ENCODE assay signal across 29 cellular contexts in the genomic region with DNA sequence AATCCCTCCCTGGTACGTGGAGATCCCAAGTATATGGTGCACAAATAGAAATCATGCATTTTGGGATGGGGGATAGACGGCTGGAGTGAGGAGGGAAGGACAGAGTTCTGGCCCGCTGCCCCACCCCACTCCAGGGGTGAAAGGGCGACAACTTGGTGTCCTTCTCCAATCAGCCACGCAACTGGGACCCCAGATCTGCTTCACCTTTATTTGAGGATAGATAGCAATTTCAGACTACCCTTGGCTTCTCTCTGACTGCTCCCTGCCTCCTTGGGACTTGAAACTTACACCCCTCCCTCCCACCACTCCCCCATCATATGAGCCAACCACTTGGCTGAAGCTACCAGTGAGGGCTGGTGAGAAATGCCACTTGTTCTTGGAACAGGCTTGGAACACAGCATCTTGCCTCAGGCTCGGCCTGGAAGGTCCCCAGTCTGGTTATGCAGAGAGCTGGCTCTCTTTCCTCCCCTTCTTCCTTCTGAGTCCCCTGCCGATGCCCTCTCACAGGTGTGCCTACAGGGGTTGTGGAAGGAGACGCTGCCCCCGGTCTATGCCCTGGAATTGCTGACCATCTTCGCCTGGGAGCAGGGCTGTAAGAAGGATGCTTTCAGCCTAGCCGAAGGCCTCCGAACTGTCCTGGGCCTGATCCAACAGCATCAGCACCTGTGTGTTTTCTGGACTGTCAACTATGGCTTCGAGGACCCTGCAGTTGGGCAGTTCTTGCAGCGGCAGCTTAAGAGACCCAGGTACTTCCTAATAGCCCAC. TPM values are rescaled to one million over a fixed set of nuclear protein-coding genes. Genes with fewer than 3 reads are reported as not detected.
"Had no signal": no experiment of that assay in that cellular context is flagged by ENCODE, and none has a peak within 500 bp of the region (broad histone marks: within the 10 kb centered on the region; RNA-seq: fewer than 3 reads in every experiment).

No MANE protein-coding gene starts in this region.

- H3K4me1 ChIP-seq: gastrocnemius medialis, neural progenitor cell, prostate gland, right atrium auricular region, suprapubic skin, transverse colon, upper lobe of right lung, uterus had no signal

- H3K4me3 ChIP-seq: coronary artery, gastrocnemius medialis, lung, mucosa of descending colon, neural progenitor cell, prostate gland, right atrium auricular region, smooth muscle cell, suprapubic skin, transverse colon, upper lobe of right lung, uterus had no signal

- H3K36me3 ChIP-seq: gastrocnemius medialis, neural progenitor cell, prostate gland, uterus had no signal

- ATAC-seq: gastrocnemius medialis; left lobe of liver; mucosa of descending colon; sciatic nerve; stimulated activated naive CD8-positive, alpha-beta T cell treated with anti-CD3 and anti-CD28 coated beads, Interleukin-15, amount 100 ng/mL, for 72 hours; upper lobe of right lung had no signal

- H3K27ac ChIP-seq: coronary artery, gastrocnemius medialis, neural progenitor cell, prostate gland, right atrium auricular region, suprapubic skin, transverse colon, upper lobe of right lung, uterus had no signal

- H3K4me1 Mint-ChIP-seq: mesothelial cell of epicardium; naive B cell; nephron; neural progenitor cell; stimulated activated naive CD8-positive, alpha-beta T cell treated with anti-CD3 and anti-CD28 coated beads, Interleukin-15, amount 100 ng/mL, for 72 hours had no signal

- H3K4me2 ChIP-seq: neural progenitor cell, smooth muscle cell had no signal

- H3K27ac Mint-ChIP-seq: mesothelial cell of epicardium; naive B cell; nephron; neural progenitor cell; stimulated activated naive CD8-positive, alpha-beta T cell treated with anti-CD3 and anti-CD28 coated beads, Interleukin-15, amount 100 ng/mL, for 72 hours had no signal

- H3K9me3 Mint-ChIP-seq: nephron; neural progenitor cell; stimulated activated naive CD8-positive, alpha-beta T cell treated with anti-CD3 and anti-CD28 coated beads, Interleukin-15, amount 100 ng/mL, for 72 hours had no signal

- H2AFZ ChIP-seq: neural progenitor cell had no signal

- H3K9me3 ChIP-seq: gastrocnemius medialis, mucosa of descending colon, prostate gland, suprapubic skin, transverse colon, upper lobe of right lung, uterus had no signal

- H3K27me3 Mint-ChIP-seq: naive B cell; stimulated activated naive CD8-positive, alpha-beta T cell treated with anti-CD3 and anti-CD28 coated beads, Interleukin-15, amount 100 ng/mL, for 72 hours had no signal

- FAIRE-seq: endometrium, kidney had no signal

- H3K9ac ChIP-seq: neural progenitor cell had no signal

- H3K27me3 ChIP-seq: gastrocnemius medialis, neural progenitor cell, right atrium auricular region, suprapubic skin, transverse colon, upper lobe of right lung, uterus had no signal

- DNase-seq: dermis blood vessel endothelial cell; effector memory CD4-positive, alpha-beta T cell; erythroblast; gastrocnemius medialis; kidney; mesenchymal stem cell; mucosa of descending colon; naive B cell; stimulated activated CD4-positive, alpha-beta T cell treated with anti-CD3 and anti-CD28 coated beads, Interleukin-12 subunit alpha, Interleukin-12 subunit beta, amount 100 ng/mL, for 4 hours; stimulated activated CD4-positive, alpha-beta T cell treated with anti-CD3 and anti-CD28 coated beads, Interleukin-1b, Interleukin-23, amount 100 ng/mL, for 48 hours; stimulated activated CD4-positive, alpha-beta T cell treated with anti-CD3 and anti-CD28 coated beads, Interleukin-4, amount 100 ng/mL, for 1 hour; stimulated activated CD8-positive, alpha-beta memory T cell treated with anti-CD3 and anti-CD28 coated beads, Interleukin-4, amount 100 ng/mL, for 48 hours; stimulated activated naive CD4-positive, alpha-beta T cell; stimulated activated naive CD8-positive, alpha-beta T cell treated with anti-CD3 and anti-CD28 coated beads, Interleukin-15, amount 100 ng/mL, for 72 hours; transverse colon; upper lobe of right lung; uterus had no signal

- H3K4me3 Mint-ChIP-seq: mesothelial cell of epicardium; naive B cell; nephron; neural progenitor cell; stimulated activated naive CD8-positive, alpha-beta T cell treated with anti-CD3 and anti-CD28 coated beads, Interleukin-15, amount 100 ng/mL, for 72 hours had no signal

- H3K36me3 Mint-ChIP-seq: neural progenitor cell had no signal

RNA-seq across cellular contexts. Expression of gene OAS3, which starts 8.1 kb away (rescaled TPM):
- polyA plus RNA-seq: smooth muscle cell had no signal

RNA-seq across cellular contexts. Expression of gene OAS2, which starts 31.9 kb away (rescaled TPM):
- total RNA-seq: smooth muscle cell had no signal
- polyA plus RNA-seq: smooth muscle cell had no signal

RNA-seq across cellular contexts. Expression of gene OAS1, which starts 39.7 kb away (rescaled TPM):
- total RNA-seq: smooth muscle cell had no signal
